In genomic region chr16:68309798-68310197, GRCh38 we compare ENCODE assay signal across 8 cellular contexts. TPM values are rescaled to one million over a fixed set of nuclear protein-coding genes. Genes with fewer than 3 reads are reported as not detected.
DNase-seq lines count a peak whose midpoint lies in the region; ATAC-seq, FAIRE-seq and TF ChIP-seq lines count a peak whose summit lies in the region.

No MANE protein-coding gene starts in this region.

- H3K9me3 ChIP-seq in DND-41 (ENCODE audit: insufficient read depth, low read length, severe bottlenecking) (no peaks in the 10 kb centered on the region), Peyer's patch (no peaks in the 10 kb centered on the region), pancreas (no peaks in the 10 kb centered on the region)

- peaks cover 77% of the 10 kb centered on the region for H3K79me2 ChIP-seq in DND-41 (ENCODE audit: insufficient read depth, low read length)

- no peaks in the 10 kb centered on the region for H3K27me3 ChIP-seq in DND-41 (ENCODE audit: insufficient read depth, low read length, poor library complexity)
- no peaks in the 10 kb centered on the region for H3K27me3 ChIP-seq in Peyer's patch
- H3K27me3 ChIP-seq in pancreas: no peaks in the 10 kb centered on the region

- WGBS in pancreas, 2 donors: 30 to 33% methylated on average over 6 of the region's 6 CpGs

- no peak for ATAC-seq in DND-41 (ENCODE audit: insufficient read depth, low read depth)
- no peak for ATAC-seq in pancreas

- H3K4me3 ChIP-seq in DND-41 (ENCODE audit: low read depth in 1 of 2, low read length in 2 of 2): peak overlapping the region; percentile 83 to 98
- H3K4me3 ChIP-seq in Peyer's patch: peak overlapping the region; percentile 62 to 100 (median 79)
- H3K4me3 ChIP-seq in epithelial cell of esophagus (ENCODE audit: low read length): peak overlapping the region; percentile 83
- H3K4me3 ChIP-seq in pancreas: peak overlapping the region; percentile 91 to 97 (median 92)

- peak overlapping the region; percentile 100; the same call in 1 of the 2 replicates for H2AFZ ChIP-seq in DND-41 (ENCODE audit: low read depth, low read length)

- TF ChIP-seq CTCF in DND-41 (IDR thresholded peaks at IDR 0.05; ENCODE audit: borderline replicate concordance, extremely low read depth, low read length, poor library complexity, severe bottlenecking) (no peak), Peyer's patch (IDR thresholded peaks at IDR 0.05) (no peak), epithelial cell of esophagus (IDR thresholded peaks at IDR 0.05; ENCODE audit: insufficient read depth, low read depth, low read length, missing control alignments) (no peak), pancreas (IDR thresholded peaks at IDR 0.05) (no peak)

- H3K36me3 ChIP-seq in DND-41 (ENCODE audit: insufficient read depth, low read length) (peaks cover 60% of the 10 kb centered on the region), Peyer's patch (peaks cover 0 to 42% (median 0%) of the 10 kb centered on the region in 3 donors), pancreas (peaks cover 0 to 7% (median 4%) of the 10 kb centered on the region in 3 donors)

- H3K4me1 ChIP-seq in DND-41 (ENCODE audit: insufficient read depth, low read length): peaks cover 62% of the 10 kb centered on the region
- H3K4me1 ChIP-seq in Peyer's patch: peaks cover 3 to 33% (median 10%) of the 10 kb centered on the region in 4 donors
- H3K4me1 ChIP-seq in pancreas: peaks cover 0 to 15% (median 12%) of the 10 kb centered on the region in 3 donors

- intact Hi-C loops in pancreas (cut with DNase I): no loop called here

- no peak for DNase-seq in DND-41
- no peak for DNase-seq in Peyer's patch
- no peak for DNase-seq in epithelial cell of esophagus (ENCODE audit: low read depth)
- DNase-seq in pancreas: no peak
- DNase-seq in urothelium cell line (ENCODE audit: low spot score): no peak
- no peak for DNase-seq in NCI-H1092 (lab: John Stamatoyannopoulos, UW)
- DNase-seq in DMS 273 treated with DMSO at 0.1 percent for 48 hours (lab: John Stamatoyannopoulos, UW): no peak
- no peak for DNase-seq in C1 segment of cervical spinal cord (lab: John Stamatoyannopoulos, UW)

- peak overlapping the region; percentile 98 for H3K4me2 ChIP-seq in DND-41 (ENCODE audit: insufficient read depth, low read length)

- H3K9ac ChIP-seq in DND-41 (ENCODE audit: low read depth, low read length): peak overlapping the region; percentile 78

- no peak for TF ChIP-seq POLR2A in Peyer's patch (IDR thresholded peaks at IDR 0.05)

- H4K20me1 ChIP-seq in DND-41 (ENCODE audit: insufficient read depth, low read length): peaks cover 23% of the 10 kb centered on the region; the same call in 1 of the 2 replicates

- FAIRE-seq in pancreas (lab: Jason Lieb, UNC) (no peak), urothelium cell line (lab: Jason Lieb, UNC) (no peak)

- peak overlapping the region; percentile 92 for H3K27ac ChIP-seq in DND-41 (ENCODE audit: low read length)
- H3K27ac ChIP-seq in Peyer's patch: peak overlapping the region in 3 of 4 donors; percentile 72 to 88 (median 87)
- no peak overlapping the region for H3K27ac ChIP-seq in pancreas

RNA-seq across cellular contexts. Expression of gene SLC7A6OS, which starts 0.9 kb away (rescaled TPM):
- total RNA-seq in Peyer's patch (10 to 100 TPM; 11.4 to 26.0 (median 18.3) TPM), pancreas (1 to 10 TPM; 6.4 to 8.1 (median 6.6) TPM)
- polyA plus RNA-seq in pancreas: 1 to 10 TPM; 5.2 to 5.8 TPM

RNA-seq across cellular contexts. Expression of gene PRMT7, which starts 1.0 kb away (rescaled TPM):
- 100 to 1,000 TPM in 1 of 4 donors, 10 to 100 TPM in 3; 36.6 to 145 (median 65.0) TPM for total RNA-seq in Peyer's patch
- total RNA-seq in pancreas: 10 to 100 TPM; 11.6 to 22.6 (median 15.6) TPM
- polyA plus RNA-seq in pancreas: 10 to 100 TPM; 43.9 to 47.9 TPM

RNA-seq across cellular contexts. Expression of gene SLC7A6, which starts 45.5 kb away (rescaled TPM):
- total RNA-seq in Peyer's patch (10 to 100 TPM; 19.9 to 83.3 (median 46.4) TPM), pancreas (1 to 10 TPM; 4.3 to 8.7 (median 6.0) TPM)
- 1 to 10 TPM; 3.1 to 5.4 TPM for polyA plus RNA-seq in pancreas

Comparison
In these comparisons a context has a peak if more than half of its experiments do, and no peak if none do; other contexts are left out.
1. H3K27ac ChIP-seq: peak in DND-41 (single experiment) and Peyer's patch (3 of 4); none in pancreas (0 of 4).
2. Peak in every context shown above with its lines, with median percentiles within 50 percentile points of each other: H3K4me3 ChIP-seq.